Comparison of ENCODE assay signal across 7 cellular contexts in the genomic region with DNA sequence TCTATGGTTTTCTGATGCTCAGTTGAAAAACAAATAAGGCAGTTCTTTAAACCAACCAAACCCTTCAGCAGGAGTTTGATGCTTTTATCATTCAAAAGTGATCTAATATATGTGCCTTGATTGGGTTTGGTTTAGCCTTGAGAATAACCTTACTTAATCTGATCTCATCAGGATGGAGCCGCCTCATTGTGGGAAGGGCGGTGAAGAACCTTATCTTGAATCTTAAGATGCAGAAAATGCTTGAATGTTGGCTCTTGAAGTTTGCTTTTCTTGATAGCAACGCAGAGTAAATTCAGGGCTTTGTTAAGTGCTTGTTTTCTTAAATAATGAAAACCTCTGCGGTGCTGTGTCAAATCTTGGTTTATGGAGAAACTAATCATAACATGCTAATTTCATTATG.
A peak's percentile ranks its signal among the peaks of the same experiment; 100 is the strongest.
DNase-seq lines count a peak whose midpoint lies in the region; ATAC-seq and TF ChIP-seq lines count a peak whose summit lies in the region.

No MANE protein-coding gene starts in this region.

- no peak for DNase-seq in HFF-Myc (ENCODE audit: extremely low read depth, low read depth)
- DNase-seq in T-helper 2 cell treated with Interferon-gamma antibody and Interleukin-4, amounts not matched to agents 5 μg/mL and 100 μg/mL, for 36 hours (ENCODE audit: low spot score), result no peak
- peak; percentile 8 for DNase-seq in fibroblast of the conjunctiva (ENCODE audit: low read depth)
- peak; percentile 4 for DNase-seq in stimulated activated naive CD4-positive, alpha-beta T cell treated with Interleukin-2 at 50 U/mL for 16 hours (lab: John Stamatoyannopoulos, UW)
- DNase-seq in AG08395 (ENCODE audit: low spot score), result no peak

- no peaks in the 10 kb centered on the region for H3K27me3 Mint-ChIP-seq in T-helper 2 cell treated with Interferon-gamma antibody and Interleukin-4, amounts not matched to agents 5 μg/mL and 100 μg/mL, for 36 hours (ENCODE audit: low read depth)

- H3K27ac Mint-ChIP-seq in T-helper 2 cell treated with Interferon-gamma antibody and Interleukin-4, amounts not matched to agents 5 μg/mL and 100 μg/mL, for 36 hours, result peak overlapping the region; percentile 8

- no peaks in the 10 kb centered on the region for H3K9me3 Mint-ChIP-seq in T-helper 2 cell treated with Interferon-gamma antibody and Interleukin-4, amounts not matched to agents 5 μg/mL and 100 μg/mL, for 36 hours

- H3K4me3 Mint-ChIP-seq in T-helper 2 cell treated with Interferon-gamma antibody and Interleukin-4, amounts not matched to agents 5 μg/mL and 100 μg/mL, for 36 hours, result peak overlapping the region; percentile 92

- H3K36me3 Mint-ChIP-seq in T-helper 2 cell treated with Interferon-gamma antibody and Interleukin-4, amounts not matched to agents 5 μg/mL and 100 μg/mL, for 36 hours (ENCODE audit: low read depth), result peaks cover 27% of the 10 kb centered on the region

- H3K4me1 Mint-ChIP-seq in T-helper 2 cell treated with Interferon-gamma antibody and Interleukin-4, amounts not matched to agents 5 μg/mL and 100 μg/mL, for 36 hours (ENCODE audit: low read depth), result peaks cover 32% of the 10 kb centered on the region

- no peak for TF ChIP-seq CTCF in HFF-Myc (IDR thresholded peaks at IDR 0.05; ENCODE audit: low read depth, low read length, missing control alignments)

- H3K4me3 ChIP-seq in HFF-Myc (replicated peaks; ENCODE audit: low read depth, low read length), result peak overlapping the region; percentile 91

- ATAC-seq in HG03108 (IDR thresholded peaks at IDR 0.05; ENCODE audit: unreplicated experiment) (no peak), GM18861 (IDR thresholded peaks at IDR 0.05; ENCODE audit: unreplicated experiment) (no peak)

Comparison
In these comparisons a context has a peak if more than half of its experiments do, and no peak if none do; other contexts are left out.
1. DNase-seq: peak in fibroblast of the conjunctiva (single experiment) and stimulated activated naive CD4-positive, alpha-beta T cell treated with Interleukin-2 at 50 U/mL for 16 hours (single experiment); none in HFF-Myc (single experiment), T-helper 2 cell treated with Interferon-gamma antibody and Interleukin-4, amounts not matched to agents 5 μg/mL and 100 μg/mL, for 36 hours (single experiment) and AG08395 (single experiment).